In genomic region chr12:92070864-92071445, GRCh38 we compare ENCODE assay signal across 1 cellular context.
TF ChIP-seq lines count a peak whose summit lies in the region.

No MANE protein-coding gene starts in this region.

TF ChIP-seq in HepG2, 621 proteins besides CTCF, POLR2A, EP300 and RAD21 (continued from another document and continues in another):
- TF ChIP-seq, protein P1, sequence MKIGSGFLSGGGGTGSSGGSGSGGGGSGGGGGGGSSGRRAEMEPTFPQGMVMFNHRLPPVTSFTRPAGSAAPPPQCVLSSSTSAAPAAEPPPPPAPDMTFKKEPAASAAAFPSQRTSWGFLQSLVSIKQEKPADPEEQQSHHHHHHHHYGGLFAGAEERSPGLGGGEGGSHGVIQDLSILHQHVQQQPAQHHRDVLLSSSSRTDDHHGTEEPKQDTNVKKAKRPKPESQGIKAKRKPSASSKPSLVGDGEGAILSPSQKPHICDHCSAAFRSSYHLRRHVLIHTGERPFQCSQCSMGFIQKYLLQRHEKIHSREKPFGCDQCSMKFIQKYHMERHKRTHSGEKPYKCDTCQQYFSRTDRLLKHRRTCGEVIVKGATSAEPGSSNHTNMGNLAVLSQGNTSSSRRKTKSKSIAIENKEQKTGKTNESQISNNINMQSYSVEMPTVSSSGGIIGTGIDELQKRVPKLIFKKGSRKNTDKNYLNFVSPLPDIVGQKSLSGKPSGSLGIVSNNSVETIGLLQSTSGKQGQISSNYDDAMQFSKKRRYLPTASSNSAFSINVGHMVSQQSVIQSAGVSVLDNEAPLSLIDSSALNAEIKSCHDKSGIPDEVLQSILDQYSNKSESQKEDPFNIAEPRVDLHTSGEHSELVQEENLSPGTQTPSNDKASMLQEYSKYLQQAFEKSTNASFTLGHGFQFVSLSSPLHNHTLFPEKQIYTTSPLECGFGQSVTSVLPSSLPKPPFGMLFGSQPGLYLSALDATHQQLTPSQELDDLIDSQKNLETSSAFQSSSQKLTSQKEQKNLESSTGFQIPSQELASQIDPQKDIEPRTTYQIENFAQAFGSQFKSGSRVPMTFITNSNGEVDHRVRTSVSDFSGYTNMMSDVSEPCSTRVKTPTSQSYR (CRISPR knock-in tag; IDR thresholded peaks at IDR 0.05; ENCODE audit: borderline replicate concordance) = peak; percentile 64; the same call in 1 of the 2 replicates
- no peak for TF ChIP-seq ZNF768 (CRISPR knock-in tag; IDR thresholded peaks at IDR 0.05)
- peak; percentile 61; the same call in 1 of the 2 replicates for TF ChIP-seq SIN3A (IDR thresholded peaks at IDR 0.05; ENCODE audit: borderline replicate concordance, low read depth, low read length)
- TF ChIP-seq MEIS2 (CRISPR knock-in tag; IDR thresholded peaks at IDR 0.05) = peak; percentile 82; the same call in 1 of the 2 replicates
- TF ChIP-seq TAF15 (IDR thresholded peaks at IDR 0.05; ENCODE audit: low read depth, low read length, poor library complexity, severe bottlenecking) = no peak
- no peak for TF ChIP-seq MYC (CRISPR knock-in tag; IDR thresholded peaks at IDR 0.05; ENCODE audit: borderline replicate concordance)
- no peak for TF ChIP-seq SRSF1 (optimal IDR thresholded peaks at IDR 0.05; ENCODE audit: low read depth, low read length)
- no peak for TF ChIP-seq HCFC1 (IDR thresholded peaks at IDR 0.05; ENCODE audit: low read depth, low read length)
- TF ChIP-seq ZBED4 (CRISPR knock-in tag; IDR thresholded peaks at IDR 0.05; ENCODE audit: borderline replicate concordance) = peak; percentile 61; the same call in 1 of the 2 replicates
- TF ChIP-seq HOXD1 (CRISPR knock-in tag; IDR thresholded peaks at IDR 0.05) = peak; percentile 92
- peak; percentile 93 for TF ChIP-seq ISL2 (CRISPR knock-in tag; IDR thresholded peaks at IDR 0.05)
- no peak for TF ChIP-seq JARID2 (CRISPR knock-in tag; IDR thresholded peaks at IDR 0.05; ENCODE audit: insufficient replicate concordance)
- no peak for TF ChIP-seq NRL (CRISPR knock-in tag; IDR thresholded peaks at IDR 0.05; ENCODE audit: borderline replicate concordance)
- TF ChIP-seq ZNF746 (CRISPR knock-in tag; IDR thresholded peaks at IDR 0.05) = no peak
- peak; percentile 75 for TF ChIP-seq TCF7 (IDR thresholded peaks at IDR 0.05; ENCODE audit: low read depth)
- TF ChIP-seq MYNN (CRISPR knock-in tag; IDR thresholded peaks at IDR 0.05; ENCODE audit: low read depth) = no peak
- peak; percentile 58; the same call in 1 of the 2 replicates for TF ChIP-seq ZNF780A (CRISPR knock-in tag; IDR thresholded peaks at IDR 0.05)
- no peak for TF ChIP-seq ATF7-NPFF (CRISPR knock-in tag; IDR thresholded peaks at IDR 0.05; ENCODE audit: low read depth)
- peak; percentile 49; the same call in 1 of the 2 replicates for TF ChIP-seq SOX13 (IDR thresholded peaks at IDR 0.05)
- peak in 1 of 2 experiments; percentile 92; a peak in 2 of 4 replicates for TF ChIP-seq SOX13 (CRISPR knock-in tag; conservative IDR thresholded peaks at IDR 0.05 in 1 of 2, IDR thresholded peaks at IDR 0.05 in 1 of 2)
- TF ChIP-seq SIX4 (CRISPR knock-in tag; IDR thresholded peaks at IDR 0.05) = peak; percentile 82; the same call in 1 of the 2 replicates
- TF ChIP-seq RBFOX2 (IDR thresholded peaks at IDR 0.05; ENCODE audit: low read depth, low read length) = no peak
- no peak for TF ChIP-seq ZBTB3 (CRISPR knock-in tag; IDR thresholded peaks at IDR 0.05; ENCODE audit: borderline replicate concordance, low read depth)
- TF ChIP-seq, protein P2, sequence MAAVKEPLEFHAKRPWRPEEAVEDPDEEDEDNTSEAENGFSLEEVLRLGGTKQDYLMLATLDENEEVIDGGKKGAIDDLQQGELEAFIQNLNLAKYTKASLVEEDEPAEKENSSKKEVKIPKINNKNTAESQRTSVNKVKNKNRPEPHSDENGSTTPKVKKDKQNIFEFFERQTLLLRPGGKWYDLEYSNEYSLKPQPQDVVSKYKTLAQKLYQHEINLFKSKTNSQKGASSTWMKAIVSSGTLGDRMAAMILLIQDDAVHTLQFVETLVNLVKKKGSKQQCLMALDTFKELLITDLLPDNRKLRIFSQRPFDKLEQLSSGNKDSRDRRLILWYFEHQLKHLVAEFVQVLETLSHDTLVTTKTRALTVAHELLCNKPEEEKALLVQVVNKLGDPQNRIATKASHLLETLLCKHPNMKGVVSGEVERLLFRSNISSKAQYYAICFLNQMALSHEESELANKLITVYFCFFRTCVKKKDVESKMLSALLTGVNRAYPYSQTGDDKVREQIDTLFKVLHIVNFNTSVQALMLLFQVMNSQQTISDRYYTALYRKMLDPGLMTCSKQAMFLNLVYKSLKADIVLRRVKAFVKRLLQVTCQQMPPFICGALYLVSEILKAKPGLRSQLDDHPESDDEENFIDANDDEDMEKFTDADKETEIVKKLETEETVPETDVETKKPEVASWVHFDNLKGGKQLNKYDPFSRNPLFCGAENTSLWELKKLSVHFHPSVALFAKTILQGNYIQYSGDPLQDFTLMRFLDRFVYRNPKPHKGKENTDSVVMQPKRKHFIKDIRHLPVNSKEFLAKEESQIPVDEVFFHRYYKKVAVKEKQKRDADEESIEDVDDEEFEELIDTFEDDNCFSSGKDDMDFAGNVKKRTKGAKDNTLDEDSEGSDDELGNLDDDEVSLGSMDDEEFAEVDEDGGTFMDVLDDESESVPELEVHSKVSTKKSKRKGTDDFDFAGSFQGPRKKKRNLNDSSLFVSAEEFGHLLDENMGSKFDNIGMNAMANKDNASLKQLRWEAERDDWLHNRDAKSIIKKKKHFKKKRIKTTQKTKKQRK (IDR thresholded peaks at IDR 0.05; ENCODE audit: low read length) = no peak
- TF ChIP-seq ZNF841 (CRISPR knock-in tag; IDR thresholded peaks at IDR 0.05; ENCODE audit: borderline replicate concordance) = 0 out of 2 replicates have a peak, but pooled peaks have one; percentile 45
- TF ChIP-seq FOXA3 (CRISPR knock-in tag; IDR thresholded peaks at IDR 0.05) = peak; percentile 97
- no peak for TF ChIP-seq NAIF1 (CRISPR knock-in tag; IDR thresholded peaks at IDR 0.05; ENCODE audit: borderline replicate concordance)
- TF ChIP-seq ZMYM3 (CRISPR knock-in tag; IDR thresholded peaks at IDR 0.05) = peak; percentile 59; the same call in 1 of the 2 replicates
- TF ChIP-seq, protein P3, sequence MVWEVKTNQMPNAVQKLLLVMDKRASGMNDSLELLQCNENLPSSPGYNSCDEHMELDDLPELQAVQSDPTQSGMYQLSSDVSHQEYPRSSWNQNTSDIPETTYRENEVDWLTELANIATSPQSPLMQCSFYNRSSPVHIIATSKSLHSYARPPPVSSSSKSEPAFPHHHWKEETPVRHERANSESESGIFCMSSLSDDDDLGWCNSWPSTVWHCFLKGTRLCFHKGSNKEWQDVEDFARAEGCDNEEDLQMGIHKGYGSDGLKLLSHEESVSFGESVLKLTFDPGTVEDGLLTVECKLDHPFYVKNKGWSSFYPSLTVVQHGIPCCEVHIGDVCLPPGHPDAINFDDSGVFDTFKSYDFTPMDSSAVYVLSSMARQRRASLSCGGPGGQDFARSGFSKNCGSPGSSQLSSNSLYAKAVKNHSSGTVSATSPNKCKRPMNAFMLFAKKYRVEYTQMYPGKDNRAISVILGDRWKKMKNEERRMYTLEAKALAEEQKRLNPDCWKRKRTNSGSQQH (CRISPR knock-in tag; IDR thresholded peaks at IDR 0.05; ENCODE audit: low read depth) = peak; percentile 65; the same call in 1 of the 2 replicates
- TF ChIP-seq ZNF644 (CRISPR knock-in tag; IDR thresholded peaks at IDR 0.05; ENCODE audit: low read depth) = peak; percentile 83
- TF ChIP-seq ZNF382 (CRISPR knock-in tag; IDR thresholded peaks at IDR 0.05; ENCODE audit: borderline replicate concordance) = no peak
- TF ChIP-seq TMF1 (CRISPR knock-in tag; IDR thresholded peaks at IDR 0.05; ENCODE audit: low read depth) = no peak
- TF ChIP-seq ZNF260 (CRISPR knock-in tag; IDR thresholded peaks at IDR 0.05; ENCODE audit: borderline replicate concordance, low read depth) = no peak
- no peak for TF ChIP-seq ZNF513 (CRISPR knock-in tag; conservative IDR thresholded peaks at IDR 0.05)
- peak; percentile 65; the same call in 1 of the 2 replicates for TF ChIP-seq YEATS2 (CRISPR knock-in tag; IDR thresholded peaks at IDR 0.05; ENCODE audit: borderline replicate concordance)
- TF ChIP-seq, protein P4, sequence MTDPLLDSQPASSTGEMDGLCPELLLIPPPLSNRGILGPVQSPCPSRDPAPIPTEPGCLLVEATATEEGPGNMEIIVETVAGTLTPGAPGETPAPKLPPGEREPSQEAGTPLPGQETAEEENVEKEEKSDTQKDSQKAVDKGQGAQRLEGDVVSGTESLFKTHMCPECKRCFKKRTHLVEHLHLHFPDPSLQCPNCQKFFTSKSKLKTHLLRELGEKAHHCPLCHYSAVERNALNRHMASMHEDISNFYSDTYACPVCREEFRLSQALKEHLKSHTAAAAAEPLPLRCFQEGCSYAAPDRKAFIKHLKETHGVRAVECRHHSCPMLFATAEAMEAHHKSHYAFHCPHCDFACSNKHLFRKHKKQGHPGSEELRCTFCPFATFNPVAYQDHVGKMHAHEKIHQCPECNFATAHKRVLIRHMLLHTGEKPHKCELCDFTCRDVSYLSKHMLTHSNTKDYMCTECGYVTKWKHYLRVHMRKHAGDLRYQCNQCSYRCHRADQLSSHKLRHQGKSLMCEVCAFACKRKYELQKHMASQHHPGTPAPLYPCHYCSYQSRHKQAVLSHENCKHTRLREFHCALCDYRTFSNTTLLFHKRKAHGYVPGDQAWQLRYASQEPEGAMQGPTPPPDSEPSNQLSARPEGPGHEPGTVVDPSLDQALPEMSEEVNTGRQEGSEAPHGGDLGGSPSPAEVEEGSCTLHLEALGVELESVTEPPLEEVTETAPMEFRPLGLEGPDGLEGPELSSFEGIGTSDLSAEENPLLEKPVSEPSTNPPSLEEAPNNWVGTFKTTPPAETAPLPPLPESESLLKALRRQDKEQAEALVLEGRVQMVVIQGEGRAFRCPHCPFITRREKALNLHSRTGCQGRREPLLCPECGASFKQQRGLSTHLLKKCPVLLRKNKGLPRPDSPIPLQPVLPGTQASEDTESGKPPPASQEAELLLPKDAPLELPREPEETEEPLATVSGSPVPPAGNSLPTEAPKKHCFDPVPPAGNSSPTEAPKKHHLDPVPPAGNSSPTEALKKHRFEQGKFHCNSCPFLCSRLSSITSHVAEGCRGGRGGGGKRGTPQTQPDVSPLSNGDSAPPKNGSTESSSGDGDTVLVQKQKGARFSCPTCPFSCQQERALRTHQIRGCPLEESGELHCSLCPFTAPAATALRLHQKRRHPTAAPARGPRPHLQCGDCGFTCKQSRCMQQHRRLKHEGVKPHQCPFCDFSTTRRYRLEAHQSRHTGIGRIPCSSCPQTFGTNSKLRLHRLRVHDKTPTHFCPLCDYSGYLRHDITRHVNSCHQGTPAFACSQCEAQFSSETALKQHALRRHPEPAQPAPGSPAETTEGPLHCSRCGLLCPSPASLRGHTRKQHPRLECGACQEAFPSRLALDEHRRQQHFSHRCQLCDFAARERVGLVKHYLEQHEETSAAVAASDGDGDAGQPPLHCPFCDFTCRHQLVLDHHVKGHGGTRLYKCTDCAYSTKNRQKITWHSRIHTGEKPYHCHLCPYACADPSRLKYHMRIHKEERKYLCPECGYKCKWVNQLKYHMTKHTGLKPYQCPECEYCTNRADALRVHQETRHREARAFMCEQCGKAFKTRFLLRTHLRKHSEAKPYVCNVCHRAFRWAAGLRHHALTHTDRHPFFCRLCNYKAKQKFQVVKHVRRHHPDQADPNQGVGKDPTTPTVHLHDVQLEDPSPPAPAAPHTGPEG (CRISPR knock-in tag; IDR thresholded peaks at IDR 0.05) = no peak
- TF ChIP-seq ZNF292 (CRISPR knock-in tag; IDR thresholded peaks at IDR 0.05; ENCODE audit: borderline replicate concordance, low read depth) = peak; percentile 64; the same call in 1 of the 2 replicates
